In the genomic region with DNA sequence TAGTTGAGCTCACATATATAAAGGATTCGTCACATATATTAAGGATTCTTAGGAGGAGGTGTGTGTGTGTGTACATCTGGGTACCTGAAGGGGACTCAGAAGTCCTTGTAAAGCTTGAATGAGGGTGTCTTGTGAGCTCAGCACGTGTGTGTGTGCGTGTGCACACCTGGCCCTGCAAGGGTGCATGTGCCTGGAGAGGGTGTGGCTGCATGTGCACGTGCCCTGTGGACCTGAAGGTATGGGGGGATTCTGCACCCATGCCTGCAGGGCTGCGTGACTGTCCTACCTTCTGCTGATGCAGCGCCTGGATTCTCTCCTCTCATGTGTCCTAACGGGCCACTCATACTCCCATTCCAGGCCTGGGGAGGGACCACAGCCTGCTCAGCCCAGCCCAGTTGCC, we compare ENCODE assay signal across 2 cellular contexts.
TF ChIP-seq lines count a peak whose summit lies in the region.

No MANE protein-coding gene starts in this region.

TF ChIP-seq in HepG2, 621 proteins besides CTCF, POLR2A, EP300 and RAD21:
- TF ChIP-seq MAFF (IDR thresholded peaks at IDR 0.05; ENCODE audit: low read depth, low read length) (no peak), PHF5A (CRISPR knock-in tag; IDR thresholded peaks at IDR 0.05; ENCODE audit: low read depth, unreplicated experiment) (no peak), MNT (IDR thresholded peaks at IDR 0.05) (peak; percentile 92), ZNF138 (CRISPR knock-in tag; IDR thresholded peaks at IDR 0.05; ENCODE audit: low read depth) (no peak), SIN3B (IDR thresholded peaks at IDR 0.05; ENCODE audit: low read length) (no peak), CREB1 (IDR thresholded peaks at IDR 0.05) (peak; percentile 62), CREB1 (CRISPR knock-in tag; IDR thresholded peaks at IDR 0.05) (no peak), NFAT5 (CRISPR knock-in tag; IDR thresholded peaks at IDR 0.05) (no peak)
- TF ChIP-seq, protein P1, sequence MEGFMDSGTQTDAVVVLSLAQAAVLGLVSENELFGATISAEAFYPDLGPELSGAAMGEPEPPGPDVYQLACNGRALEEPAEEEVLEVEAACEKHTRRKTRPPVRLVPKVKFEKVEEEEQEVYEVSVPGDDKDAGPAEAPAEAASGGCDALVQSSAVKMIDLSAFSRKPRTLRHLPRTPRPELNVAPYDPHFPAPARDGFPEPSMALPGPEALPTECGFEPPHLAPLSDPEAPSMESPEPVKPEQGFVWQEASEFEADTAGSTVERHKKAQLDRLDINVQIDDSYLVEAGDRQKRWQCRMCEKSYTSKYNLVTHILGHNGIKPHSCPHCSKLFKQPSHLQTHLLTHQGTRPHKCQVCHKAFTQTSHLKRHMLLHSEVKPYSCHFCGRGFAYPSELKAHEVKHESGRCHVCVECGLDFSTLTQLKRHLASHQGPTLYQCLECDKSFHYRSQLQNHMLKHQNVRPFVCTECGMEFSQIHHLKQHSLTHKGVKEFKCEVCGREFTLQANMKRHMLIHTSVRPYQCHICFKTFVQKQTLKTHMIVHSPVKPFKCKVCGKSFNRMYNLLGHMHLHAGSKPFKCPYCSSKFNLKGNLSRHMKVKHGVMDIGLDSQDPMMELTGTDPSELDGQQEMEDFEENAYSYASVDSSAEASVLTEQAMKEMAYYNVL (CRISPR knock-in tag; IDR thresholded peaks at IDR 0.05; ENCODE audit: borderline replicate concordance): no peak
- TF ChIP-seq, protein P2, sequence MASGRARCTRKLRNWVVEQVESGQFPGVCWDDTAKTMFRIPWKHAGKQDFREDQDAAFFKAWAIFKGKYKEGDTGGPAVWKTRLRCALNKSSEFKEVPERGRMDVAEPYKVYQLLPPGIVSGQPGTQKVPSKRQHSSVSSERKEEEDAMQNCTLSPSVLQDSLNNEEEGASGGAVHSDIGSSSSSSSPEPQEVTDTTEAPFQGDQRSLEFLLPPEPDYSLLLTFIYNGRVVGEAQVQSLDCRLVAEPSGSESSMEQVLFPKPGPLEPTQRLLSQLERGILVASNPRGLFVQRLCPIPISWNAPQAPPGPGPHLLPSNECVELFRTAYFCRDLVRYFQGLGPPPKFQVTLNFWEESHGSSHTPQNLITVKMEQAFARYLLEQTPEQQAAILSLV (CRISPR knock-in tag; IDR thresholded peaks at IDR 0.05; ENCODE audit: borderline replicate concordance): no peak

TF ChIP-seq in endothelial cell of umbilical vein, 7 proteins besides CTCF, POLR2A, EP300 and RAD21:
- no peak for TF ChIP-seq FOS (IDR thresholded peaks at IDR 0.05; ENCODE audit: borderline replicate concordance, insufficient read depth, low read length)
- peak; percentile 37 for TF ChIP-seq MAX (IDR thresholded peaks at IDR 0.05; ENCODE audit: insufficient read depth, insufficient read length)
